In the genomic region with DNA sequence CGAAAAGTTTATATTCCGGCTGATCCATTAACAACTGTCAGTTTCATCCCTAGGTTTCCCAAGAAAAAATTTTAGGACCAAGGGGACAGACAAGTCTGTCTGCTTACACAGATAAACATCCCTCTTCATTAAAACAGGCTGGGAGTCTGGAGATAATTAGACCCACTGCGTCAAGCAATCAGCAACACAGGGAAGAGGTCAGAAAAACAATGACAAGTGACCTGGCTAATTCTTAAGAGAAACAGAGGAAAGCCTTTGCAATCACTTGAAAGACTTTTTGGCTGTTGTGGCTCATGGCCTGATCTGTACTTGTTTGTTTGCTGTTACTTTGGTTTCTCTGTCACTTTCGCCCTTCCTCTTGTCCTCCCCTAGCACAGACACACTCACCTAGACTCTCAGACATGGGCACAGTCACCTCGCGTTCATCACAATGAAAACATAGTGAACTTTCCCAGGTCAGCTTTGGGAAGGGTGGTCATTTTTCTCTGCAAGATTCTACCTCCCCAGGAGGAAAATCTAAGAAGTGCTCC, we compare ENCODE assay signal across 1 cellular context.
TF ChIP-seq lines count a peak whose summit lies in the region.

No MANE protein-coding gene starts in this region.

TF ChIP-seq in endothelial cell of umbilical vein, 7 proteins besides CTCF, POLR2A, EP300 and RAD21:
- TF ChIP-seq, protein P1, sequence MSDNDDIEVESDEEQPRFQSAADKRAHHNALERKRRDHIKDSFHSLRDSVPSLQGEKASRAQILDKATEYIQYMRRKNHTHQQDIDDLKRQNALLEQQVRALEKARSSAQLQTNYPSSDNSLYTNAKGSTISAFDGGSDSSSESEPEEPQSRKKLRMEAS (IDR thresholded peaks at IDR 0.05; ENCODE audit: insufficient read depth, insufficient read length): no peak
- no peak for TF ChIP-seq POLR2AphosphoS5 (IDR thresholded peaks at IDR 0.05; ENCODE audit: insufficient read depth, low read depth, low read length)
- no peak for TF ChIP-seq JUN (IDR thresholded peaks at IDR 0.05; ENCODE audit: borderline replicate concordance, insufficient read depth, insufficient read length, low read depth)
- TF ChIP-seq GATA2 (IDR thresholded peaks at IDR 0.05; ENCODE audit: insufficient read depth, insufficient read length, low read depth, low read length): no peak
- no peak for TF ChIP-seq MYC (IDR thresholded peaks at IDR 0.05; ENCODE audit: low read depth, low read length)
- no peak for TF ChIP-seq EZH2 (IDR thresholded peaks at IDR 0.05; ENCODE audit: borderline replicate concordance, low read depth, low read length, severe bottlenecking)
- no peak for TF ChIP-seq FOS (IDR thresholded peaks at IDR 0.05; ENCODE audit: borderline replicate concordance, insufficient read depth, low read length)
